Comparison of ENCODE assay signal across 16 cellular contexts in the genomic region with DNA sequence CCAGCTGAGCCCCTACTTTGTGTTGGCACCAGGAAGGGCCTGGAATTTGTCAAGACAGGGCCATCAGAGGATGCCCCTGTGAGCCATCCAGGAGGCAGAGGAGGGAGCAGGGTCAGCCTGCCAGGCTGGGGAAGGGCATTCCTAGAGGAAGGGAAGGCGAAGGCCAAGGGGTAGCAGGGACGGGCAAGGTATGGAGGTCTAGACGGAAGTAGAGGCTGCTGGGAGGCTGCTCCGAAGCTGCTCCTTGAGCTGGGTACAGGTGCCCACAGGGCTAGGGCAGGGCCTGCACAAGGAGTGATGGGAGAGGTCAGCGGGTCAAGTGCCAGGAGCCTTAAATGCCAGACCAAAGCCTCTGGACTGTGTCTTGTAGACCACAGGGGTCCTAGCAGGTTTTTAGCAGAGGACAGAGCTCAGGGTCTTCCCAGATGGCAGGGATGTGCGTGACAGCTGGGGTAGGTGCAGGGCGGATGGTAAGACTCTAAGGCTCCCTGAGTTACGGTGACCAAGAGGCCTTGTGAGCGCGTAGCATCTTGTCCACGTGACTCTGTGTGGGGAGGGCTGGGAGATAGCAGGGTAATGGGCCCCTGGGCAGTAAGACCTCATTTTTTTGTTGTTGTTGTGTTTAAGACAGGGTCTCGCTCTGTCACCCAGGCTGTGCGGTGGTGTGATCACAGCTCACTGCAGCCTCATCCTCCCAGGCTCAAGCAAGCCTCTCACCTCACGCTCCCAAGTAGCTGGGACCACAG. TPM values are rescaled to one million over a fixed set of nuclear protein-coding genes. Genes with fewer than 3 reads are reported as not detected.
A peak's percentile ranks its signal among the peaks of the same experiment; 100 is the strongest.
DNase-seq lines count a peak whose midpoint lies in the region; ATAC-seq, FAIRE-seq and TF ChIP-seq lines count a peak whose summit lies in the region.
"Had no signal": no experiment of that assay in that cellular context is flagged by ENCODE, and none has a peak within 500 bp of the region (broad histone marks: within the 10 kb centered on the region; RNA-seq: fewer than 3 reads in every experiment).

No MANE protein-coding gene starts in this region.

- CTCF ChIA-PET in mammary epithelial cell (lab: Charles Lee; ENCODE audit: low non-redundant PET): interaction anchor here (0.7 kb wide), 1 partner anchor 131 kb away, joined by 7 read pairs; no protein-coding TSS in a partner anchor
- CTCF ChIA-PET in MCF 10A (lab: Yijun Ruan, JAX): interaction anchor here (0.7 to 0.9 kb wide), 2 partner anchors 21 to 297 kb away, joined by 3 read pairs; no protein-coding TSS in a partner anchor
- CTCF ChIA-PET in HepG2 (lab: Yijun Ruan, JAX; ENCODE audit: low intra/inter-chr PET ratio, low total read pairs): no interaction called here

- no peaks in the 10 kb centered on the region for H3K27me3 Mint-ChIP-seq in MCF 10A (ENCODE audit: insufficient read depth, unreplicated experiment)
- H3K27me3 Mint-ChIP-seq in activated T-helper 2 cell treated with anti-CD3 and anti-CD28 coated beads, Interferon-gamma antibody, Interleukin-2, Interleukin-4, amounts not matched to agents 10 μg/mL and 5 μg/mL and 100 μg/mL, durations not matched to agents 14 hours and 24 hours and 36 hours (ENCODE audit: low read depth): no peaks in the 10 kb centered on the region
- no peaks in the 10 kb centered on the region for H3K27me3 Mint-ChIP-seq in type B pancreatic cell

- no peak for FAIRE-seq in HepG2 (lab: Jason Lieb, UNC)

- H3K4me1 ChIP-seq in mammary epithelial cell (ENCODE audit: insufficient read depth, low read length) (peaks cover 20% of the 10 kb centered on the region), HepG2 (ENCODE audit: insufficient read depth, low read length) (peaks cover 67% of the 10 kb centered on the region)

- H3K4me3 Mint-ChIP-seq in MCF 10A (ENCODE audit: unreplicated experiment) (no peak overlapping the region), type B pancreatic cell (no peak overlapping the region)
- H3K4me3 Mint-ChIP-seq in activated T-helper 2 cell treated with anti-CD3 and anti-CD28 coated beads, Interferon-gamma antibody, Interleukin-2, Interleukin-4, amounts not matched to agents 10 μg/mL and 5 μg/mL and 100 μg/mL, durations not matched to agents 14 hours and 24 hours and 36 hours (ENCODE audit: low read depth): no peak overlapping the region
- H3K4me3 Mint-ChIP-seq: activated T-helper 1 cell treated with anti-CD3 and anti-CD28 coated beads, Interleukin-12 subunit alpha, Interleukin-12 subunit beta, Interleukin-2, Interleukin-4 antibody, amounts not matched to agents 30 ng/mL and 10 ng/mL and 1 ng/mL, durations not matched to agents 14 hours and 24 hours and 36 hours; dendritic cell treated with granulocyte-macrophage colony-stimulating factor and Interleukin-4, amounts not matched to agents 40 ng/mL and 50 ng/mL, for 4 days; natural killer cell; T-helper 1 cell treated with Interleukin-12 subunit alpha and Interleukin-12 subunit beta and Interleukin-4 antibody, amounts not matched to agents 30 μg/mL and 1 μg/mL, for 36 hours had no signal

- H3K4me2 ChIP-seq in mammary epithelial cell (ENCODE audit: insufficient read depth, low read depth, low read length): no peak overlapping the region
- H3K4me2 ChIP-seq in HepG2 (ENCODE audit: low read depth, low read length): 0 out of 2 replicates have a peak overlapping the region, but pooled peaks have one; percentile 8

- H3K79me2 ChIP-seq in mammary epithelial cell (ENCODE audit: insufficient read depth, low read length): no peaks in the 10 kb centered on the region
- no peaks in the 10 kb centered on the region for H3K79me2 ChIP-seq in HepG2 (ENCODE audit: insufficient read depth, low read length)

- BruUV-seq in mammary epithelial cell (replicated peaks; lab: Mats Ljungman, UMichigan): TSS peak; percentile 42
- BruUV-seq in MCF 10A (replicated peaks; lab: Mats Ljungman, UMichigan): no TSS peak
- BruUV-seq in HepG2 (replicated peaks; lab: Mats Ljungman, UMichigan): no TSS peak

- TF ChIP-seq POLR2A in HepG2 (IDR thresholded peaks at IDR 0.05; ENCODE audit: insufficient read depth in 1 of 2, low read depth in 2 of 2, low read length in 2 of 2): no peak

- DNase-seq in mammary epithelial cell: no peak
- DNase-seq in MCF 10A (ENCODE audit: unreplicated experiment): no peak
- DNase-seq in activated T-helper 2 cell treated with anti-CD3 and anti-CD28 coated beads, Interferon-gamma antibody, Interleukin-2, Interleukin-4, amounts not matched to agents 10 μg/mL and 5 μg/mL and 100 μg/mL, durations not matched to agents 14 hours and 24 hours and 36 hours (ENCODE audit: low spot score): peak; percentile 6
- no peak for DNase-seq in HepG2 (ENCODE audit: low spot score)
- DNase-seq in type B pancreatic cell (ENCODE audit: extremely low spot score, unreplicated experiment): peak; percentile 60
- DNase-seq in NCI-H2227 (lab: John Stamatoyannopoulos, UW; ENCODE audit: unreplicated experiment): no peak
- DNase-seq: GDM1; natural killer cell; NCI-H2029 treated with DMSO at 0.1 percent for 48 hours; stimulated activated CD4-positive, alpha-beta T cell treated with anti-CD3 and anti-CD28 coated beads, Interleukin-2, amount 100 ng/mL, for 24 hours had no signal

- H4K20me1 ChIP-seq in mammary epithelial cell (ENCODE audit: insufficient read depth, low read length) (no peaks in the 10 kb centered on the region), HepG2 (ENCODE audit: insufficient read depth, low read length) (no peaks in the 10 kb centered on the region; the same call in 1 of the 2 replicates)

- ATAC-seq in HepG2 (no peak), GM19328 (IDR thresholded peaks at IDR 0.05; ENCODE audit: unreplicated experiment) (no peak), GM21526 (IDR thresholded peaks at IDR 0.05; ENCODE audit: low FRiP score, unreplicated experiment) (no peak)
- ATAC-seq: natural killer cell had no signal

- no peak for TF ChIP-seq RAD21 in HepG2 (CRISPR knock-in tag; IDR thresholded peaks at IDR 0.05)

- H3K27me3 ChIP-seq in mammary epithelial cell (ENCODE audit: insufficient read depth, low read length) (no peaks in the 10 kb centered on the region), HepG2 (ENCODE audit: control insufficient read depth in 1 of 2, insufficient read depth in 2 of 2, low read length in 2 of 2) (peaks cover 2 to 11% of the 10 kb centered on the region in 2 experiments; a peak in 3 of 5 replicates)

- no peak for TF ChIP-seq EP300 in HepG2 (IDR thresholded peaks at IDR 0.05; ENCODE audit: low read depth in 2 of 2, low read length in 2 of 2)
- TF ChIP-seq EP300 in HepG2 (CRISPR knock-in tag; IDR thresholded peaks at IDR 0.05; ENCODE audit: borderline replicate concordance): no peak

- H2AFZ ChIP-seq in mammary epithelial cell (ENCODE audit: low read depth, low read length) (no peak overlapping the region), HepG2 (ENCODE audit: low read length) (no peak overlapping the region)

- H3K36me3 Mint-ChIP-seq in MCF 10A (ENCODE audit: insufficient read depth, unreplicated experiment): peaks cover 11% of the 10 kb centered on the region
- no peaks in the 10 kb centered on the region for H3K36me3 Mint-ChIP-seq in activated T-helper 2 cell treated with anti-CD3 and anti-CD28 coated beads, Interferon-gamma antibody, Interleukin-2, Interleukin-4, amounts not matched to agents 10 μg/mL and 5 μg/mL and 100 μg/mL, durations not matched to agents 14 hours and 24 hours and 36 hours (ENCODE audit: low read depth)
- H3K36me3 Mint-ChIP-seq in type B pancreatic cell: peaks cover 4% of the 10 kb centered on the region
- H3K36me3 Mint-ChIP-seq: natural killer cell had no signal

- H3K4me3 ChIP-seq in mammary epithelial cell (replicated peaks in 1 of 3; ENCODE audit: insufficient read depth in 1 of 3, low read depth in 2 of 3, low read length in 3 of 3) (no peak overlapping the region), HepG2 (replicated peaks in 1 of 3; ENCODE audit: insufficient read depth in 1 of 3, low read depth in 2 of 3, low read length in 3 of 3) (no peak overlapping the region)
- H3K4me3 ChIP-seq: tibial artery had no signal

- H3K27ac Mint-ChIP-seq in MCF 10A (ENCODE audit: low read depth, unreplicated experiment): no peak overlapping the region
- no peak overlapping the region for H3K27ac Mint-ChIP-seq in activated T-helper 2 cell treated with anti-CD3 and anti-CD28 coated beads, Interferon-gamma antibody, Interleukin-2, Interleukin-4, amounts not matched to agents 10 μg/mL and 5 μg/mL and 100 μg/mL, durations not matched to agents 14 hours and 24 hours and 36 hours
- peak overlapping the region; percentile 66 for H3K27ac Mint-ChIP-seq in type B pancreatic cell
- H3K27ac Mint-ChIP-seq: activated T-helper 1 cell treated with anti-CD3 and anti-CD28 coated beads, Interleukin-12 subunit alpha, Interleukin-12 subunit beta, Interleukin-2, Interleukin-4 antibody, amounts not matched to agents 30 ng/mL and 10 ng/mL and 1 ng/mL, durations not matched to agents 14 hours and 24 hours and 36 hours; dendritic cell treated with granulocyte-macrophage colony-stimulating factor and Interleukin-4, amounts not matched to agents 40 ng/mL and 50 ng/mL, for 4 days; natural killer cell; T-helper 1 cell treated with Interleukin-12 subunit alpha and Interleukin-12 subunit beta and Interleukin-4 antibody, amounts not matched to agents 30 μg/mL and 1 μg/mL, for 36 hours had no signal

- H3K9me3 ChIP-seq in mammary epithelial cell (replicated peaks; ENCODE audit: insufficient read depth, low read length) (no peaks in the 10 kb centered on the region), HepG2 (ENCODE audit: low read length) (no peaks in the 10 kb centered on the region)
- H3K9me3 ChIP-seq: tibial artery had no signal

- H3K9me3 Mint-ChIP-seq in MCF 10A (ENCODE audit: unreplicated experiment) (no peaks in the 10 kb centered on the region), type B pancreatic cell (no peaks in the 10 kb centered on the region)
- H3K9me3 Mint-ChIP-seq in activated T-helper 2 cell treated with anti-CD3 and anti-CD28 coated beads, Interferon-gamma antibody, Interleukin-2, Interleukin-4, amounts not matched to agents 10 μg/mL and 5 μg/mL and 100 μg/mL, durations not matched to agents 14 hours and 24 hours and 36 hours: no peaks in the 10 kb centered on the region
- H3K9me3 Mint-ChIP-seq: activated T-helper 1 cell treated with anti-CD3 and anti-CD28 coated beads, Interleukin-12 subunit alpha, Interleukin-12 subunit beta, Interleukin-2, Interleukin-4 antibody, amounts not matched to agents 30 ng/mL and 10 ng/mL and 1 ng/mL, durations not matched to agents 14 hours and 24 hours and 36 hours; dendritic cell treated with granulocyte-macrophage colony-stimulating factor and Interleukin-4, amounts not matched to agents 40 ng/mL and 50 ng/mL, for 4 days; natural killer cell; T-helper 1 cell treated with Interleukin-12 subunit alpha and Interleukin-12 subunit beta and Interleukin-4 antibody, amounts not matched to agents 30 μg/mL and 1 μg/mL, for 36 hours had no signal

- in situ Hi-C loops in mammary epithelial cell (cut with MboI; ENCODE audit: low sequenced_read_pairs in 2 of 2) (no loop called here), HepG2 (cut with HindIII; ENCODE audit: extremely low pct_ligation_motif_present, low pct_unique_long_range_greater_than_20kb) (no loop called here)

- WGBS in mammary epithelial cell (ENCODE audit: low coverage, missing lambda C conversion rate): 97% methylated on average over 11 of the region's 14 CpGs
- 76% methylated on average over 13 of the region's 14 CpGs for WGBS in HepG2 (ENCODE audit: low lambda C conversion rate)

- intact Hi-C loops in mammary epithelial cell (cut with micrococcal nuclease): loop anchor here (1.0 to 5.0 kb wide), 4 partner anchors 31 to 112 kb away; no protein-coding TSS in a partner anchor
- intact Hi-C loops in MCF 10A (cut with micrococcal nuclease): loop anchor here (1.0 to 2.0 kb wide), 3 partner anchors 31 to 50 kb away; no protein-coding TSS in a partner anchor
- intact Hi-C loops in activated T-helper 2 cell treated with anti-CD3 and anti-CD28 coated beads, Interferon-gamma antibody, Interleukin-2, Interleukin-4, amounts not matched to agents 10 μg/mL and 5 μg/mL and 100 μg/mL, durations not matched to agents 14 hours and 24 hours and 36 hours (cut with micrococcal nuclease): no loop called here
- intact Hi-C loops in HepG2 (cut with micrococcal nuclease; ENCODE audit: unreplicated experiment): no loop called here

- dilution Hi-C loops in mammary epithelial cell (cut with HindIII; ENCODE audit: low sequenced_read_pairs): loop anchor here (5.0 kb wide), 2 partner anchors 37 to 82 kb away; no protein-coding TSS in a partner anchor

- peak overlapping the region; percentile 49 for H3K27ac ChIP-seq in mammary epithelial cell (ENCODE audit: insufficient read depth, low read depth, low read length)
- H3K27ac ChIP-seq in HepG2 (ENCODE audit: extremely low read length, insufficient read depth, low read length): no peak overlapping the region
- H3K27ac ChIP-seq: tibial artery had no signal

- TF ChIP-seq CTCF in mammary epithelial cell (conservative IDR thresholded peaks at IDR 0.05 in 1 of 2, IDR thresholded peaks at IDR 0.05 in 1 of 2; ENCODE audit: extremely low read depth in 1 of 2, insufficient read depth in 1 of 2, low read depth in 1 of 2, low read length in 2 of 2) (no peak), MCF 10A (IDR thresholded peaks at IDR 0.05; ENCODE audit: unreplicated experiment) (no peak), HepG2 (CRISPR knock-in tag; IDR thresholded peaks at IDR 0.05) (no peak), type B pancreatic cell (conservative IDR thresholded peaks at IDR 0.05) (no peak)

- H3K4me1 Mint-ChIP-seq in MCF 10A (ENCODE audit: insufficient read depth, unreplicated experiment): peaks cover 14% of the 10 kb centered on the region
- H3K4me1 Mint-ChIP-seq in activated T-helper 2 cell treated with anti-CD3 and anti-CD28 coated beads, Interferon-gamma antibody, Interleukin-2, Interleukin-4, amounts not matched to agents 10 μg/mL and 5 μg/mL and 100 μg/mL, durations not matched to agents 14 hours and 24 hours and 36 hours (ENCODE audit: low read depth): no peaks in the 10 kb centered on the region
- peaks cover 5% of the 10 kb centered on the region for H3K4me1 Mint-ChIP-seq in type B pancreatic cell (ENCODE audit: unreplicated experiment)

- H3K36me3 ChIP-seq in mammary epithelial cell (ENCODE audit: insufficient read depth, low read length) (no peaks in the 10 kb centered on the region), HepG2 (replicated peaks in 1 of 2; ENCODE audit: control insufficient read depth in 1 of 2, insufficient read depth in 2 of 2, low read length in 2 of 2) (no peaks in the 10 kb centered on the region)

- POLR2A ChIA-PET in MCF 10A (lab: Yijun Ruan, JAX): interaction anchor here (0.6 to 4.4 kb wide), 7 partner anchors 13 to 260 kb away, joined by 3 to 23 read pairs (median 3); no protein-coding TSS in a partner anchor
- POLR2A ChIA-PET in HepG2 (lab: Yijun Ruan, JAX): no interaction called here

- H3K9ac ChIP-seq in mammary epithelial cell (ENCODE audit: insufficient read depth, low read length) (no peak overlapping the region), HepG2 (ENCODE audit: insufficient read depth, low read depth, low read length) (no peak overlapping the region)

RNA-seq across cellular contexts. Expression of a gene that starts 31.7 kb away (rescaled TPM):
- total RNA-seq in mammary epithelial cell (100 to 1,000 TPM; 156 to 370 TPM), MCF 10A (2022) (354 and 425 TPM in 2 replicates), HepG2 (2016; rRNA removed; fragmentation: Illumina TruSeq; extraction: Trizol) (19.8 and 34.7 TPM in 2 replicates), type B pancreatic cell (ENCODE audit: low replicate concordance) (199 and 219 TPM in 2 replicates)
- polyA plus RNA-seq in mammary epithelial cell (255 TPM), HepG2 (2011; rRNA removed) (129 and 152 TPM in 2 replicates)
- 212 TPM for polyA minus RNA-seq in mammary epithelial cell
- total RNA-seq in activated T-helper 2 cell treated with anti-CD3 and anti-CD28 coated beads, Interferon-gamma antibody, Interleukin-2, Interleukin-4, amounts not matched to agents 10 μg/mL and 5 μg/mL and 100 μg/mL, durations not matched to agents 14 hours and 24 hours and 36 hours: 155 and 160 TPM in 2 replicates
- total RNA-seq in HepG2 (2016; cell fraction: cytosol; rRNA removed; fragmentation: Illumina TruSeq; extraction: Trizol; ENCODE audit: low read depth): 34.0 and 36.2 TPM in 2 replicates
- total RNA-seq in HepG2 (2016; cell fraction: insoluble cytoplasmic fraction; rRNA removed; fragmentation: Illumina TruSeq; extraction: Trizol): 18.0 and 33.5 TPM in 2 replicates
- total RNA-seq in HepG2 (2016; cell fraction: membrane; rRNA removed; fragmentation: Illumina TruSeq; extraction: Trizol): 53.9 and 59.1 TPM in 2 replicates
- total RNA-seq in HepG2 (2016; cell fraction: nucleus; rRNA removed; fragmentation: Illumina TruSeq; extraction: Trizol): 30.6 and 34.3 TPM in 2 replicates
- polyA plus RNA-seq in HepG2 (2011; cell fraction: cytosol; rRNA removed): 93.4 and 108 TPM in 2 replicates
- 285 and 291 TPM in 2 replicates for polyA plus RNA-seq in HepG2 (2011; cell fraction: nucleus; rRNA removed)
- polyA plus RNA-seq in HepG2 (2012): 60.9 and 83.8 TPM in 2 replicates
- polyA plus RNA-seq in HepG2 (2016; cell fraction: cytosol; fragmentation: Illumina TruSeq; extraction: Trizol; ENCODE audit: low read depth): 40.2 and 42.9 TPM in 2 replicates
- 27.5 and 37.1 TPM in 2 replicates for polyA plus RNA-seq in HepG2 (2016; cell fraction: insoluble cytoplasmic fraction; fragmentation: Illumina TruSeq; extraction: Trizol; ENCODE audit: low read depth)
- 58.9 and 59.0 TPM in 2 replicates for polyA plus RNA-seq in HepG2 (2016; cell fraction: membrane; fragmentation: Illumina TruSeq; extraction: Trizol; ENCODE audit: low read depth)
- 67.4 and 77.3 TPM in 2 replicates for polyA plus RNA-seq in HepG2 (2016; cell fraction: nucleus; fragmentation: Illumina TruSeq; extraction: Trizol; ENCODE audit: insufficient read depth, low read depth)
- polyA minus RNA-seq in HepG2 (2011; rRNA and poly(A)+ RNA removed; ENCODE audit: low replicate concordance): 116 and 242 TPM in 2 replicates
- polyA minus RNA-seq in HepG2 (2011; cell fraction: cytosol; rRNA and poly(A)+ RNA removed): 54.0 and 54.3 TPM in 2 replicates
- 69.5 and 90.5 TPM in 2 replicates for polyA minus RNA-seq in HepG2 (2011; cell fraction: nucleus; rRNA and poly(A)+ RNA removed)

Comparison
In these comparisons a context has a peak if more than half of its experiments do, and no peak if none do; other contexts are left out.
1. DNase-seq: peak in activated T-helper 2 cell treated with anti-CD3 and anti-CD28 coated beads, Interferon-gamma antibody, Interleukin-2, Interleukin-4, amounts not matched to agents 10 μg/mL and 5 μg/mL and 100 μg/mL, durations not matched to agents 14 hours and 24 hours and 36 hours (single experiment) and type B pancreatic cell (single experiment); none in mammary epithelial cell (single experiment), MCF 10A (single experiment), HepG2 (single experiment) and NCI-H2227 (single experiment).
2. intact Hi-C loops: an anchor here in mammary epithelial cell (1.0 to 5.0 kb wide) and MCF 10A (1.0 to 2.0 kb wide); none called in activated T-helper 2 cell treated with anti-CD3 and anti-CD28 coated beads, Interferon-gamma antibody, Interleukin-2, Interleukin-4, amounts not matched to agents 10 μg/mL and 5 μg/mL and 100 μg/mL, durations not matched to agents 14 hours and 24 hours and 36 hours and HepG2.